ENCODE assay signal across 21 cellular contexts in genomic region chr9:37520641-37521040, GRCh38.
"Had no signal": no experiment of that assay in that cellular context is flagged by ENCODE, and none has a peak within 500 bp of the region (broad histone marks: within the 10 kb centered on the region; RNA-seq: fewer than 3 reads in every experiment).

No MANE protein-coding gene starts in this region.

- H3K9me3 ChIP-seq: body of pancreas, psoas muscle, right lobe of liver, thyroid gland had no signal

- H3K27me3 Mint-ChIP-seq: activated CD4-positive, alpha-beta memory T cell treated with anti-CD3 and anti-CD28 coated beads, Interleukin-2, amount 10 ng/mL, durations not matched to agents 7 days and 5 days; activated CD8-positive, alpha-beta memory T cell treated with anti-CD3 and anti-CD28 coated beads, Interleukin-2, amount 10 ng/mL, durations not matched to agents 7 days and 5 days; activated naive CD8-positive, alpha-beta T cell treated with anti-CD3 and anti-CD28 coated beads, Interleukin-2, amount 10 ng/mL, durations not matched to agents 7 days and 5 days; effector memory CD8-positive, alpha-beta T cell; stimulated activated naive B cell treated with anti-CD40 and anti-IgM and Interleukin-4, amounts not matched to agents 10 μg/mL and 1 μg/mL and 100 μg/mL, for 72 hours had no signal

- DNase-seq: activated CD4-positive, alpha-beta memory T cell treated with anti-CD3 and anti-CD28 coated beads, Interleukin-2, amount 10 ng/mL, durations not matched to agents 7 days and 5 days; activated CD4-positive, alpha-beta T cell treated with anti-CD3 and anti-CD28 coated beads for 48 hours; activated CD8-positive, alpha-beta memory T cell treated with anti-CD3 and anti-CD28 coated beads, Interleukin-2, amount 10 ng/mL, durations not matched to agents 7 days and 5 days; activated naive CD8-positive, alpha-beta T cell treated with anti-CD3 and anti-CD28 coated beads, Interleukin-2, amount 10 ng/mL, durations not matched to agents 7 days and 5 days; body of pancreas; effector memory CD8-positive, alpha-beta T cell; foreskin melanocyte; glutamatergic neuron; hypothalamus; islet precursor cell; midbrain; psoas muscle; right lobe of liver; small intestine; stimulated activated CD4-positive, alpha-beta T cell treated with anti-CD3 and anti-CD28 coated beads, Interleukin-4, amount 100 ng/mL, for 4 hours; stimulated activated naive B cell treated with anti-CD40 and anti-IgM and Interleukin-4, amounts not matched to agents 10 μg/mL and 1 μg/mL and 100 μg/mL, for 72 hours; thyroid gland had no signal

- H3K9me3 Mint-ChIP-seq: activated CD4-positive, alpha-beta memory T cell treated with anti-CD3 and anti-CD28 coated beads, Interleukin-2, amount 10 ng/mL, durations not matched to agents 7 days and 5 days; activated naive CD8-positive, alpha-beta T cell treated with anti-CD3 and anti-CD28 coated beads, Interleukin-2, amount 10 ng/mL, durations not matched to agents 7 days and 5 days; effector memory CD8-positive, alpha-beta T cell; neural progenitor cell had no signal

- H3K9ac ChIP-seq: neural progenitor cell had no signal

- ATAC-seq: activated CD8-positive, alpha-beta memory T cell treated with anti-CD3 and anti-CD28 coated beads, Interleukin-2, amount 10 ng/mL, durations not matched to agents 7 days and 5 days; body of pancreas; effector memory CD8-positive, alpha-beta T cell; psoas muscle; right lobe of liver; stimulated activated naive B cell treated with anti-CD40 and anti-IgM and Interleukin-4, amounts not matched to agents 10 μg/mL and 1 μg/mL and 100 μg/mL, for 72 hours had no signal

- H3K4me3 Mint-ChIP-seq: activated CD4-positive, alpha-beta memory T cell treated with anti-CD3 and anti-CD28 coated beads, Interleukin-2, amount 10 ng/mL, durations not matched to agents 7 days and 5 days; activated CD8-positive, alpha-beta memory T cell treated with anti-CD3 and anti-CD28 coated beads, Interleukin-2, amount 10 ng/mL, durations not matched to agents 7 days and 5 days; activated naive CD8-positive, alpha-beta T cell treated with anti-CD3 and anti-CD28 coated beads, Interleukin-2, amount 10 ng/mL, durations not matched to agents 7 days and 5 days; effector memory CD8-positive, alpha-beta T cell; neural progenitor cell; stimulated activated naive B cell treated with anti-CD40 and anti-IgM and Interleukin-4, amounts not matched to agents 10 μg/mL and 1 μg/mL and 100 μg/mL, for 72 hours had no signal

- H3K27ac Mint-ChIP-seq: activated CD4-positive, alpha-beta memory T cell treated with anti-CD3 and anti-CD28 coated beads, Interleukin-2, amount 10 ng/mL, durations not matched to agents 7 days and 5 days; activated CD8-positive, alpha-beta memory T cell treated with anti-CD3 and anti-CD28 coated beads, Interleukin-2, amount 10 ng/mL, durations not matched to agents 7 days and 5 days; activated naive CD8-positive, alpha-beta T cell treated with anti-CD3 and anti-CD28 coated beads, Interleukin-2, amount 10 ng/mL, durations not matched to agents 7 days and 5 days; neural progenitor cell; stimulated activated naive B cell treated with anti-CD40 and anti-IgM and Interleukin-4, amounts not matched to agents 10 μg/mL and 1 μg/mL and 100 μg/mL, for 72 hours had no signal

- H3K36me3 ChIP-seq: neural progenitor cell had no signal

- H3K4me3 ChIP-seq: body of pancreas, lung, neural progenitor cell, psoas muscle, right lobe of liver, thyroid gland had no signal

- H3K27ac ChIP-seq: body of pancreas, epithelial cell of prostate, neural progenitor cell, psoas muscle, right lobe of liver, thyroid gland had no signal

- H3K27me3 ChIP-seq: body of pancreas, neural progenitor cell, right lobe of liver, thyroid gland had no signal

- FAIRE-seq: small intestine, TTC549 had no signal

- H3K4me1 Mint-ChIP-seq: activated CD4-positive, alpha-beta memory T cell treated with anti-CD3 and anti-CD28 coated beads, Interleukin-2, amount 10 ng/mL, durations not matched to agents 7 days and 5 days; activated CD8-positive, alpha-beta memory T cell treated with anti-CD3 and anti-CD28 coated beads, Interleukin-2, amount 10 ng/mL, durations not matched to agents 7 days and 5 days; activated naive CD8-positive, alpha-beta T cell treated with anti-CD3 and anti-CD28 coated beads, Interleukin-2, amount 10 ng/mL, durations not matched to agents 7 days and 5 days; neural progenitor cell; stimulated activated naive B cell treated with anti-CD40 and anti-IgM and Interleukin-4, amounts not matched to agents 10 μg/mL and 1 μg/mL and 100 μg/mL, for 72 hours had no signal

- H3K36me3 Mint-ChIP-seq: activated CD8-positive, alpha-beta memory T cell treated with anti-CD3 and anti-CD28 coated beads, Interleukin-2, amount 10 ng/mL, durations not matched to agents 7 days and 5 days; activated naive CD8-positive, alpha-beta T cell treated with anti-CD3 and anti-CD28 coated beads, Interleukin-2, amount 10 ng/mL, durations not matched to agents 7 days and 5 days had no signal

- H3K4me1 ChIP-seq: body of pancreas, neural progenitor cell, psoas muscle, right lobe of liver, thyroid gland had no signal
